Comparison of ENCODE assay signal across 8 cellular contexts in genomic region chrX:80810365-80810978, GRCh38. TPM values are rescaled to one million over a fixed set of nuclear protein-coding genes. Genes with fewer than 3 reads are reported as not detected.
A peak's percentile ranks its signal among the peaks of the same experiment; 100 is the strongest.
DNase-seq lines count a peak whose midpoint lies in the region; ATAC-seq and TF ChIP-seq lines count a peak whose summit lies in the region.

No MANE protein-coding gene starts in this region.

- H3K4me3 ChIP-seq in suprapubic skin = peak overlapping the region; percentile 61

- H3K27ac ChIP-seq in suprapubic skin = peak overlapping the region; percentile 69

- no peak for ATAC-seq in activated T-cell treated with anti-CD3 and anti-CD28 coated beads, Interleukin-2, amount 50 U/mL, for 72 hours (replicated peaks in 1 of 2)
- ATAC-seq in HG03025 (IDR thresholded peaks at IDR 0.05; ENCODE audit: low FRiP score, unreplicated experiment) = no peak

- H3K4me1 ChIP-seq in suprapubic skin = peaks cover 6% of the 10 kb centered on the region

- no peaks in the 10 kb centered on the region for H3K9me3 Mint-ChIP-seq in activated T-cell treated with anti-CD3 and anti-CD28 coated beads, Interleukin-2, amount 50 U/mL, for 72 hours
- no peaks in the 10 kb centered on the region for H3K9me3 Mint-ChIP-seq in activated T-helper 1 cell treated with anti-CD3 and anti-CD28 coated beads, Interleukin-12 subunit alpha, Interleukin-12 subunit beta, Interleukin-2, Interleukin-4 antibody, amounts not matched to agents 30 ng/mL and 10 ng/mL and 1 ng/mL, durations not matched to agents 14 hours and 24 hours and 36 hours
- H3K9me3 Mint-ChIP-seq in immature natural killer cell = peaks cover 0 to 5% (median 0%) of the 10 kb centered on the region in 6 donors

- H3K36me3 Mint-ChIP-seq in activated T-cell treated with anti-CD3 and anti-CD28 coated beads, Interleukin-2, amount 50 U/mL, for 72 hours (ENCODE audit: insufficient read depth in 2 of 2) = peaks cover 0 to 8% of the 10 kb centered on the region in 2 donors
- no peaks in the 10 kb centered on the region for H3K36me3 Mint-ChIP-seq in activated T-helper 1 cell treated with anti-CD3 and anti-CD28 coated beads, Interleukin-12 subunit alpha, Interleukin-12 subunit beta, Interleukin-2, Interleukin-4 antibody, amounts not matched to agents 30 ng/mL and 10 ng/mL and 1 ng/mL, durations not matched to agents 14 hours and 24 hours and 36 hours (ENCODE audit: low read depth)
- H3K36me3 Mint-ChIP-seq in immature natural killer cell = peaks cover 0 to 4% (median 0%) of the 10 kb centered on the region in 3 donors

- TF ChIP-seq EP300 in suprapubic skin (IDR thresholded peaks at IDR 0.05) = no peak

- H3K9me3 ChIP-seq in suprapubic skin = no peaks in the 10 kb centered on the region

- TF ChIP-seq POLR2A in suprapubic skin (IDR thresholded peaks at IDR 0.05) = no peak

- H3K27me3 ChIP-seq in suprapubic skin = no peaks in the 10 kb centered on the region

- TF ChIP-seq CTCF in suprapubic skin (IDR thresholded peaks at IDR 0.05) (no peak), GM20000 (IDR thresholded peaks at IDR 0.05; ENCODE audit: extremely low read depth, missing control alignments) (no peak)

- H3K4me1 Mint-ChIP-seq in activated T-cell treated with anti-CD3 and anti-CD28 coated beads, Interleukin-2, amount 50 U/mL, for 72 hours (ENCODE audit: low read depth) = peaks cover 16% of the 10 kb centered on the region
- peaks cover 19% of the 10 kb centered on the region for H3K4me1 Mint-ChIP-seq in activated T-helper 1 cell treated with anti-CD3 and anti-CD28 coated beads, Interleukin-12 subunit alpha, Interleukin-12 subunit beta, Interleukin-2, Interleukin-4 antibody, amounts not matched to agents 30 ng/mL and 10 ng/mL and 1 ng/mL, durations not matched to agents 14 hours and 24 hours and 36 hours (ENCODE audit: low read depth)
- H3K4me1 Mint-ChIP-seq in immature natural killer cell = peaks cover 30 to 57% of the 10 kb centered on the region in 2 donors

- H3K4me3 Mint-ChIP-seq in activated T-cell treated with anti-CD3 and anti-CD28 coated beads, Interleukin-2, amount 50 U/mL, for 72 hours = peak overlapping the region; percentile 84 to 95
- H3K4me3 Mint-ChIP-seq in activated T-helper 1 cell treated with anti-CD3 and anti-CD28 coated beads, Interleukin-12 subunit alpha, Interleukin-12 subunit beta, Interleukin-2, Interleukin-4 antibody, amounts not matched to agents 30 ng/mL and 10 ng/mL and 1 ng/mL, durations not matched to agents 14 hours and 24 hours and 36 hours = peak overlapping the region; percentile 89
- peak overlapping the region; percentile 89 to 95 (median 90) for H3K4me3 Mint-ChIP-seq in immature natural killer cell

- H3K36me3 ChIP-seq in suprapubic skin = no peaks in the 10 kb centered on the region

- 46% methylated on average over 9 of the region's 9 CpGs for WGBS in suprapubic skin

- DNase-seq in activated T-cell treated with anti-CD3 and anti-CD28 coated beads, Interleukin-2, amount 50 U/mL, for 72 hours = no peak
- DNase-seq in activated T-cell treated with anti-CD3 and anti-CD28 coated beads, Interleukin-2, amount 50 U/mL, for 48 hours = no peak
- no peak for DNase-seq in activated T-helper 1 cell treated with anti-CD3 and anti-CD28 coated beads, Interleukin-12 subunit alpha, Interleukin-12 subunit beta, Interleukin-2, Interleukin-4 antibody, amounts not matched to agents 30 ng/mL and 10 ng/mL and 1 ng/mL, durations not matched to agents 14 hours and 24 hours and 36 hours (ENCODE audit: low spot score)
- DNase-seq in immature natural killer cell (no peak), suprapubic skin (ENCODE audit: low spot score in 2 of 2) (no peak), GM20000 (ENCODE audit: low spot score) (no peak)
- DNase-seq in stimulated activated CD4-positive, alpha-beta T cell treated with anti-CD3 and anti-CD28 coated beads, Interleukin-4, amount 100 ng/mL, for 1 hour = no peak

- H3K27ac Mint-ChIP-seq in activated T-cell treated with anti-CD3 and anti-CD28 coated beads, Interleukin-2, amount 50 U/mL, for 72 hours = peak overlapping the region; percentile 99
- no peak overlapping the region for H3K27ac Mint-ChIP-seq in activated T-helper 1 cell treated with anti-CD3 and anti-CD28 coated beads, Interleukin-12 subunit alpha, Interleukin-12 subunit beta, Interleukin-2, Interleukin-4 antibody, amounts not matched to agents 30 ng/mL and 10 ng/mL and 1 ng/mL, durations not matched to agents 14 hours and 24 hours and 36 hours
- peak overlapping the region; percentile 91 to 100 (median 92) for H3K27ac Mint-ChIP-seq in immature natural killer cell

- H3K27me3 Mint-ChIP-seq in activated T-cell treated with anti-CD3 and anti-CD28 coated beads, Interleukin-2, amount 50 U/mL, for 72 hours (ENCODE audit: low read depth) = no peaks in the 10 kb centered on the region
- peaks cover 3% of the 10 kb centered on the region for H3K27me3 Mint-ChIP-seq in activated T-helper 1 cell treated with anti-CD3 and anti-CD28 coated beads, Interleukin-12 subunit alpha, Interleukin-12 subunit beta, Interleukin-2, Interleukin-4 antibody, amounts not matched to agents 30 ng/mL and 10 ng/mL and 1 ng/mL, durations not matched to agents 14 hours and 24 hours and 36 hours (ENCODE audit: insufficient read depth)
- peaks cover 14 to 22% (median 15%) of the 10 kb centered on the region in 3 donors for H3K27me3 Mint-ChIP-seq in immature natural killer cell (ENCODE audit: low read depth in 3 of 3)

- intact Hi-C loops in activated T-helper 1 cell treated with anti-CD3 and anti-CD28 coated beads, Interleukin-12 subunit alpha, Interleukin-12 subunit beta, Interleukin-2, Interleukin-4 antibody, amounts not matched to agents 30 ng/mL and 10 ng/mL and 1 ng/mL, durations not matched to agents 14 hours and 24 hours and 36 hours (cut with micrococcal nuclease) = no loop called here

RNA-seq across cellular contexts. Expression of gene BRWD3, which starts 0.8 kb away (rescaled TPM):
- total RNA-seq in activated T-cell treated with anti-CD3 and anti-CD28 coated beads, Interleukin-2, amount 50 U/mL, for 72 hours = 10 to 100 TPM; 25.4 to 29.1 TPM
- total RNA-seq in activated T-helper 1 cell treated with anti-CD3 and anti-CD28 coated beads, Interleukin-12 subunit alpha, Interleukin-12 subunit beta, Interleukin-2, Interleukin-4 antibody, amounts not matched to agents 30 ng/mL and 10 ng/mL and 1 ng/mL, durations not matched to agents 14 hours and 24 hours and 36 hours = 20.6 and 21.2 TPM in 2 replicates
- polyA plus RNA-seq in immature natural killer cell = 1 to 10 TPM; 3.1 to 6.7 (median 5.5) TPM
- 10 to 100 TPM; 20.7 to 45.4 (median 33.1) TPM for total RNA-seq in suprapubic skin
